In the genomic region with DNA sequence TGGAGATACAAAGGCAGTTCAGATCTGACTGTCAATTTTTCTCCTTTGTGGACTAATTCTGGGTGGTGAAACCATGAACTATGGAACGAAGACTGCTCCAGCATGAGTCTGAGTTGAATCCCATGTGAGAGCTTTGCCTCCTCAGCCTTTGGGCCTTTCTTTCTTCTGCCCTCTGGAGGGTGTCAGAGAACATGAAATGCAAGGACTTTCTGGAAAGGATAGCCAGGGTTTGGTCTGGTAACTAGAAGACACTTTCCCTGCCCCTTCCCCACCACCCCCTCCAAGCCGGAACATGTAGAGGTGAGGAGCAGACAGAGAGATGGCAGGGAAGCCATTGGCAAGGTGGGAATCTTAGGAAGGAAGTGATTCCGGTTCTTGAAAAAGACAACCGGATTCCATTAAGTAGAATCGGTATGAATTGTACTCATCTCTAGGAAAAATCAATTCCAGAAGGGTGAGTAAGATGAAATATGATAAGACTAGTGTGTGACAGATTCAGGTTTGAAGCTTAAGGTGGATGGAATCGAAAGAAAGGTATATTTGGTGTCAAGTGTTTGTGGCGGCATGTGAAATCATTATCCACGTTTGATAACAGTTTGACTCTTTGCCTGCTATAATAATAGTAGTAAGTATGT, we compare ENCODE assay signal across 11 cellular contexts. TPM values are rescaled to one million over a fixed set of nuclear protein-coding genes. Genes with fewer than 3 reads are reported as not detected.
DNase-seq lines count a peak whose midpoint lies in the region; ATAC-seq and TF ChIP-seq lines count a peak whose summit lies in the region.
"Had no signal": no experiment of that assay in that cellular context is flagged by ENCODE, and none has a peak within 500 bp of the region (broad histone marks: within the 10 kb centered on the region; RNA-seq: fewer than 3 reads in every experiment).

No MANE protein-coding gene starts in this region.

- H3K4me1 ChIP-seq in mucosa of rectum (ENCODE audit: control insufficient read depth in 2 of 2, insufficient read depth in 2 of 2, low read length in 2 of 2), result no peaks in the 10 kb centered on the region
- H3K4me1 ChIP-seq in body of pancreas, result no peaks in the 10 kb centered on the region

- no peak for TF ChIP-seq POLR2A in NB4 (IDR thresholded peaks at IDR 0.05; ENCODE audit: extremely low read depth, insufficient read length)
- no peak for TF ChIP-seq POLR2A in body of pancreas (IDR thresholded peaks at IDR 0.05)

- peaks cover 9% of the 10 kb centered on the region for H3K4me1 Mint-ChIP-seq in type B pancreatic cell (ENCODE audit: unreplicated experiment)

- no peaks in the 10 kb centered on the region for H3K27me3 Mint-ChIP-seq in type B pancreatic cell
- H3K27me3 Mint-ChIP-seq: effector memory CD8-positive, alpha-beta T cell had no signal

- H3K27ac ChIP-seq in mucosa of rectum (ENCODE audit: low read depth in 2 of 2, low read length in 2 of 2) (peak overlapping the region; percentile 4 to 24), body of pancreas (no peak overlapping the region)

- peaks cover 0 to 6% of the 10 kb centered on the region in 2 donors for H3K27me3 ChIP-seq in mucosa of rectum (ENCODE audit: control insufficient read depth in 2 of 2, insufficient read depth in 2 of 2, low read length in 2 of 2)
- H3K27me3 ChIP-seq in body of pancreas, result no peaks in the 10 kb centered on the region

- no peaks in the 10 kb centered on the region for H3K36me3 Mint-ChIP-seq in type B pancreatic cell

- no peaks in the 10 kb centered on the region for H3K9me3 Mint-ChIP-seq in type B pancreatic cell
- H3K9me3 Mint-ChIP-seq: effector memory CD8-positive, alpha-beta T cell had no signal

- H3K36me3 ChIP-seq in mucosa of rectum (ENCODE audit: control insufficient read depth in 2 of 2, insufficient read depth in 2 of 2, low read length in 2 of 2) (no peaks in the 10 kb centered on the region), body of pancreas (replicated peaks in 1 of 2; ENCODE audit: insufficient read depth in 1 of 2, low read depth in 2 of 2) (no peaks in the 10 kb centered on the region)

- H3K4me3 ChIP-seq in NB4 (ENCODE audit: low read depth, low read length) (no peak overlapping the region), epithelial cell of esophagus (ENCODE audit: low read length) (no peak overlapping the region), mucosa of rectum (ENCODE audit: low read length in 2 of 2) (no peak overlapping the region), body of pancreas (no peak overlapping the region)

- no peak overlapping the region for H3K9ac ChIP-seq in mucosa of rectum (ENCODE audit: low read depth in 1 of 2, low read length in 2 of 2)

- no peak for ATAC-seq in body of pancreas
- ATAC-seq: effector memory CD8-positive, alpha-beta T cell had no signal

- TF ChIP-seq CTCF in NB4 (IDR thresholded peaks at IDR 0.05; ENCODE audit: low read depth, low read length) (peak; percentile 38), epithelial cell of esophagus (IDR thresholded peaks at IDR 0.05; ENCODE audit: insufficient read depth, low read depth, low read length, missing control alignments) (peak; percentile 52), type B pancreatic cell (conservative IDR thresholded peaks at IDR 0.05) (no peak), body of pancreas (IDR thresholded peaks at IDR 0.05) (peak in 3 of 7 experiments; percentile 8 to 19 (median 13))

- H3K27ac Mint-ChIP-seq in type B pancreatic cell, result no peak overlapping the region
- H3K27ac Mint-ChIP-seq: effector memory CD8-positive, alpha-beta T cell had no signal

- no peak overlapping the region for H3K4me3 Mint-ChIP-seq in type B pancreatic cell
- H3K4me3 Mint-ChIP-seq: effector memory CD8-positive, alpha-beta T cell had no signal

- intact Hi-C loops in body of pancreas (cut with DNase I), result no loop called here

- WGBS in body of pancreas, 2 donors, result 44 to 52% methylated on average over 8 of the region's 8 CpGs

- H3K9me3 ChIP-seq in mucosa of rectum (ENCODE audit: control insufficient read depth in 2 of 2, low read length in 2 of 2) (no peaks in the 10 kb centered on the region), body of pancreas (no peaks in the 10 kb centered on the region)

- DNase-seq in D341Med (ENCODE audit: low spot score) (peak; percentile 31), NB4 (ENCODE audit: low read depth) (peak; percentile 27), epithelial cell of esophagus (ENCODE audit: low read depth) (peak; percentile 18), type B pancreatic cell (ENCODE audit: extremely low spot score, unreplicated experiment) (no peak), body of pancreas (no peak), GM19240 (ENCODE audit: insufficient read length, low spot score) (no peak)
- no peak for DNase-seq in stimulated activated CD4-positive, alpha-beta T cell treated with anti-CD3 and anti-CD28 coated beads, Interleukin-2, amount 100 ng/mL, for 24 hours
- DNase-seq: activated CD4-positive, alpha-beta T cell treated with anti-CD3 and anti-CD28 coated beads, Interleukin-2, amount 50 U/mL, for 48 hours; effector memory CD8-positive, alpha-beta T cell; NCI-H2029 treated with DMSO at 0.1 percent for 48 hours had no signal

RNA-seq across cellular contexts. Expression of a gene that starts 19.0 kb away (rescaled TPM):
- total RNA-seq in type B pancreatic cell (ENCODE audit: low replicate concordance) (4.4 and 55.3 TPM in 2 replicates), body of pancreas (100 to 1,000 TPM in 1 of 2 donors, 10 to 100 TPM in 1; 40.2 to 125 TPM)

Comparison
In these comparisons a context has a peak if more than half of its experiments do, and no peak if none do; other contexts are left out.
1. DNase-seq: peak in D341Med (single experiment), NB4 (single experiment) and epithelial cell of esophagus (single experiment); none in type B pancreatic cell (single experiment), stimulated activated CD4-positive, alpha-beta T cell treated with anti-CD3 and anti-CD28 coated beads, Interleukin-2, amount 100 ng/mL, for 24 hours (0 of 2), body of pancreas (0 of 4) and GM19240 (single experiment).
2. H3K27ac ChIP-seq: peak in mucosa of rectum (2 of 2); none in body of pancreas (0 of 4).